Comparison of ENCODE assay signal across 27 cellular contexts in the genomic region with DNA sequence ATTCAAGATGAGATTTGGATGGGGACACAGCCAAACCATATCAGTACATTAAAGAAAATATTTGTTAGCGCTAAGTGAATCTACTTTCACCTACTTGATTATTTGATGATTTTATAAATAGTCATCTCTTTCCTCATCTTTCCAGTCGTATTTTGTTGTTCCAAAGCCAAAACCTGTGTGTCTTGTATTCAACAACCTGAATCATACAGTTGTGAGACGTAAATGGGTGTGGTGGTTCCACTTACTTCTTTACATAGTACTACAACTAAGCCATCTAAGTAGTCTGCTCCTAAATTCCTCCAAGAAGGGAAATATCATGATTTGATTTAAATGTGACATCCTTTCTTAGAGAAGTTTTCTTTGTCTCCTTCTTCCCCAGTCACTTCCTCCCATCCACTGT.
"Had no signal": no experiment of that assay in that cellular context is flagged by ENCODE, and none has a peak within 500 bp of the region (broad histone marks: within the 10 kb centered on the region; RNA-seq: fewer than 3 reads in every experiment).

No MANE protein-coding gene starts in this region.

- ATAC-seq: stimulated activated effector memory CD8-positive, alpha-beta T cell treated with anti-CD3 and anti-CD28 coated beads, Interleukin-12 subunit alpha, Interleukin-12 subunit beta, amount 100 ng/mL, for 72 hours; stimulated activated memory B cell treated with anti-CD40 and anti-IgM and Interleukin-4, amounts not matched to agents 10 μg/mL and 1 μg/mL and 100 μg/mL, for 72 hours; stimulated activated naive B cell treated with anti-CD40 and anti-IgM and Interleukin-4, amounts not matched to agents 10 μg/mL and 1 μg/mL and 100 μg/mL, for 72 hours; stimulated activated naive CD8-positive, alpha-beta T cell treated with anti-CD3 and anti-CD28 coated beads, Interleukin-15, amount 100 ng/mL, for 72 hours; stimulated activated naive CD8-positive, alpha-beta T cell treated with anti-CD3 and anti-CD28 coated beads, Interleukin-15, Interleukin-2, amounts not matched to agents 100 U/mL and 50 U/mL, for 24 hours; upper lobe of right lung had no signal

- DNase-seq: stimulated activated CD4-positive, alpha-beta T cell treated with anti-CD3 and anti-CD28 coated beads, Interleukin-2, amount 100 ng/mL, for 48 hours; stimulated activated CD4-positive, alpha-beta T cell treated with anti-CD3 and anti-CD28 coated beads, Interleukin-4, amount 100 ng/mL, for 1 hour; stimulated activated CD4-positive, alpha-beta T cell treated with anti-CD3 and anti-CD28 coated beads, Interleukin-4, amount 100 ng/mL, for 24 hours; stimulated activated CD4-positive, alpha-beta T cell treated with anti-CD3 and anti-CD28 coated beads, Interleukin-4, amount 100 ng/mL, for 4 hours; stimulated activated CD8-positive, alpha-beta memory T cell treated with anti-CD3 and anti-CD28 coated beads, Interleukin-4, amount 100 ng/mL, for 48 hours; stimulated activated naive B cell treated with anti-CD40 and anti-IgM and Interleukin-4, amounts not matched to agents 10 μg/mL and 1 μg/mL and 100 μg/mL, for 72 hours; stimulated activated naive CD4-positive, alpha-beta T cell; stimulated activated naive CD4-positive, alpha-beta T cell treated with Interleukin-2 at 50 U/mL for 16 hours; stimulated activated naive CD8-positive, alpha-beta T cell treated with anti-CD3 and anti-CD28 coated beads, Interleukin-15, amount 100 ng/mL, for 72 hours; stimulated activated naive CD8-positive, alpha-beta T cell treated with anti-CD3 and anti-CD28 coated beads, Interleukin-15, Interleukin-2, amounts not matched to agents 100 U/mL and 50 U/mL, for 24 hours; stomach; substantia nigra; testis; thyroid gland; tibial artery; transverse colon; trophoblast cell; upper lobe of left lung; upper lobe of right lung; uterus had no signal

- H3K4me3 ChIP-seq: stomach, suprapubic skin, testis, thoracic aorta, thyroid gland, tibial artery, tibial nerve, transverse colon, upper lobe of left lung, upper lobe of right lung, uterus, vagina had no signal

- FAIRE-seq: urothelium cell line had no signal

- H3K27ac ChIP-seq: stomach, suprapubic skin, testis, thoracic aorta, thyroid gland, tibial artery, tibial nerve, transverse colon, upper lobe of left lung, upper lobe of right lung, uterus, vagina had no signal

- H3K36me3 ChIP-seq: stomach, suprapubic skin, thoracic aorta, thyroid gland, tibial nerve, transverse colon, upper lobe of left lung, upper lobe of right lung, uterus had no signal

- H3K4me1 ChIP-seq: stomach, suprapubic skin, testis, thyroid gland, tibial artery, tibial nerve, transverse colon, upper lobe of left lung, upper lobe of right lung, uterus had no signal

- H3K27me3 ChIP-seq: stomach, suprapubic skin, testis, thyroid gland, tibial artery, tibial nerve, transverse colon, upper lobe of left lung, upper lobe of right lung, uterus, vagina had no signal

- H3K9me3 ChIP-seq: stomach, suprapubic skin, testis, thoracic aorta, thyroid gland, tibial artery, tibial nerve, transverse colon, upper lobe of left lung, upper lobe of right lung, uterus, vagina had no signal
